In the genomic region with DNA sequence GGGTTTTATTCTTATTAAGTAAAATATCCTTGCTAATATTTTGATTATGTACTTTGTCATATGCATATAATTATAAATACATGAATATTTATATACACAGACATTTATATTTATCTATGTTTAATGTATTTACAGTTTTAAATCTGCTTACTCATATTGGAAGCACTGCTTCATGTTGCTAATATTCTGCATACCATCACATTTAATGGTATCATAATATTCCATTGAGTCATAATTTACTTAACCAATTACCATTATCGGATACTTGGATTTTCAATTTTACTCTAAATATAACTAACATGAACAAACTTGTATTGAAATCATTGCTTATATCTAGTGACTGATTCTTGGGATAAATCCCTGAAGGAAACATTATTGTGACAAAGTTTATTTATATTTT, we compare ENCODE assay signal across 23 cellular contexts.
"Had no signal": no experiment of that assay in that cellular context is flagged by ENCODE, and none has a peak within 500 bp of the region (broad histone marks: within the 10 kb centered on the region; RNA-seq: fewer than 3 reads in every experiment).

No MANE protein-coding gene starts in this region.

- H3K27ac ChIP-seq: neural progenitor cell, right atrium auricular region, tibial nerve had no signal

- FAIRE-seq: endothelial cell of umbilical vein had no signal

- H3K27me3 ChIP-seq: neural progenitor cell, right atrium auricular region, tibial nerve had no signal

- H3K4me3 ChIP-seq: neural progenitor cell, right atrium auricular region, tibial nerve had no signal

- H3K9me3 ChIP-seq: right atrium auricular region, tibial nerve had no signal

- H3K36me3 ChIP-seq: neural progenitor cell, right atrium auricular region, tibial nerve had no signal

- H3K4me1 ChIP-seq: neural progenitor cell, right atrium auricular region, tibial nerve had no signal

- DNase-seq: activated B cell treated with CpG ODN at 0.5 μM for 24 hours; activated CD8-positive, alpha-beta memory T cell treated with anti-CD3 and anti-CD28 coated beads, Interleukin-2, amount 10 ng/mL, durations not matched to agents 7 days and 5 days; activated CD8-positive, alpha-beta T cell treated with anti-CD3 and anti-CD28 coated beads, Interleukin-2, amount 10 ng/mL, durations not matched to agents 7 days and 5 days; activated naive CD4-positive, alpha-beta T cell; activated T-cell treated with anti-CD3 and anti-CD28 coated beads, Interleukin-2, amount 50 U/mL, for 48 hours; anterior cingulate cortex; caudate nucleus; head of caudate nucleus; hypothalamus; immature natural killer cell; midbrain; natural killer cell; occipital lobe; stimulated activated CD4-positive, alpha-beta T cell treated with anti-CD3 and anti-CD28 coated beads, Interleukin-15, amount 100 ng/mL, for 24 hours; stimulated activated CD4-positive, alpha-beta T cell treated with anti-CD3 and anti-CD28 coated beads, Interleukin-2, amount 100 ng/mL, for 24 hours; stimulated activated naive B cell treated with anti-CD40 and anti-IgM and Interleukin-4, amounts not matched to agents 10 μg/mL and 1 μg/mL and 100 μg/mL, for 72 hours; T-helper 2 cell had no signal

- ATAC-seq: activated CD8-positive, alpha-beta memory T cell treated with anti-CD3 and anti-CD28 coated beads, Interleukin-2, amount 10 ng/mL, durations not matched to agents 7 days and 5 days; activated CD8-positive, alpha-beta T cell treated with anti-CD3 and anti-CD28 coated beads, Interleukin-2, amount 10 ng/mL, durations not matched to agents 7 days and 5 days; activated naive CD4-positive, alpha-beta T cell treated with anti-CD3 and anti-CD28 coated beads, Interleukin-2, amount 50 U/mL, for 72 hours; esophagus mucosa; natural killer cell; stimulated activated naive B cell treated with anti-CD40 and anti-IgM and Interleukin-4, amounts not matched to agents 10 μg/mL and 1 μg/mL and 100 μg/mL, for 72 hours had no signal
